In genomic region chr11:30818721-30819120, GRCh38 we compare ENCODE assay signal across 31 cellular contexts.
"Had no signal": no experiment of that assay in that cellular context is flagged by ENCODE, and none has a peak within 500 bp of the region (broad histone marks: within the 10 kb centered on the region; RNA-seq: fewer than 3 reads in every experiment).

No MANE protein-coding gene starts in this region.

- H3K4me1 ChIP-seq: foreskin keratinocyte had no signal

- ATAC-seq: activated CD4-positive, alpha-beta T cell treated with anti-CD3 and anti-CD28 coated beads for 36 hours; activated CD8-positive, alpha-beta memory T cell treated with anti-CD3 and anti-CD28 coated beads, Interleukin-2, amount 10 ng/mL, durations not matched to agents 7 days and 5 days; activated CD8-positive, alpha-beta T cell treated with anti-CD3 and anti-CD28 coated beads, Interleukin-2, amount 10 ng/mL, durations not matched to agents 7 days and 5 days; activated naive CD4-positive, alpha-beta T cell treated with anti-CD3 and anti-CD28 coated beads, Interleukin-2, amount 50 U/mL, for 72 hours; activated T-cell treated with anti-CD3 and anti-CD28 coated beads, Interleukin-2, amount 50 U/mL, for 72 hours; effector memory CD8-positive, alpha-beta T cell; foreskin keratinocyte; gastrocnemius medialis; T-helper 17 cell had no signal

- H3K27ac Mint-ChIP-seq: activated CD4-positive, alpha-beta memory T cell treated with anti-CD3 and anti-CD28 coated beads for 36 hours; activated CD4-positive, alpha-beta T cell treated with anti-CD3 and anti-CD28 coated beads for 36 hours; activated CD4-positive, alpha-beta T cell treated with anti-CD3 and anti-CD28 coated beads, Interleukin-2, amount 10 ng/mL, durations not matched to agents 24 days and 14 days; activated CD8-positive, alpha-beta memory T cell treated with anti-CD3 and anti-CD28 coated beads, Interleukin-2, amount 10 ng/mL, durations not matched to agents 7 days and 5 days; activated CD8-positive, alpha-beta T cell treated with anti-CD3 and anti-CD28 coated beads, Interleukin-2, amount 10 ng/mL, durations not matched to agents 7 days and 5 days; activated naive CD4-positive, alpha-beta T cell treated with anti-CD3 and anti-CD28 coated beads, Interleukin-2, amount 10 ng/mL, durations not matched to agents 7 days and 5 days; activated naive CD4-positive, alpha-beta T cell treated with anti-CD3 and anti-CD28 coated beads, Interleukin-2, amount 50 U/mL, for 72 hours; activated naive CD8-positive, alpha-beta T cell treated with anti-CD3 and anti-CD28 coated beads, Interleukin-2, amount 10 ng/mL, durations not matched to agents 7 days and 5 days; activated T-cell treated with anti-CD3 and anti-CD28 coated beads, Interleukin-2, amount 50 U/mL, for 72 hours; brain; effector memory CD8-positive, alpha-beta T cell; T-helper 17 cell; T-helper 2 cell treated with Interferon-gamma antibody and Interleukin-4, amounts not matched to agents 5 μg/mL and 100 μg/mL, for 36 hours had no signal

- H3K27ac ChIP-seq: esophagus muscularis mucosa, foreskin keratinocyte, gastrocnemius medialis, WERI-Rb-1 had no signal

- H3K27me3 Mint-ChIP-seq: activated CD4-positive, alpha-beta memory T cell treated with anti-CD3 and anti-CD28 coated beads for 36 hours; activated CD4-positive, alpha-beta T cell treated with anti-CD3 and anti-CD28 coated beads for 36 hours; activated CD4-positive, alpha-beta T cell treated with anti-CD3 and anti-CD28 coated beads, Interleukin-2, amount 10 ng/mL, durations not matched to agents 24 days and 14 days; activated CD8-positive, alpha-beta memory T cell treated with anti-CD3 and anti-CD28 coated beads, Interleukin-2, amount 10 ng/mL, durations not matched to agents 7 days and 5 days; activated naive CD4-positive, alpha-beta T cell treated with anti-CD3 and anti-CD28 coated beads, Interleukin-2, amount 10 ng/mL, durations not matched to agents 7 days and 5 days; central memory CD8-positive, alpha-beta T cell; effector memory CD8-positive, alpha-beta T cell; T-helper 17 cell had no signal

- H3K36me3 Mint-ChIP-seq: activated CD4-positive, alpha-beta memory T cell treated with anti-CD3 and anti-CD28 coated beads for 36 hours; activated CD8-positive, alpha-beta memory T cell treated with anti-CD3 and anti-CD28 coated beads, Interleukin-2, amount 10 ng/mL, durations not matched to agents 7 days and 5 days; activated naive CD4-positive, alpha-beta T cell treated with anti-CD3 and anti-CD28 coated beads, Interleukin-2, amount 10 ng/mL, durations not matched to agents 7 days and 5 days; activated naive CD4-positive, alpha-beta T cell treated with anti-CD3 and anti-CD28 coated beads, Interleukin-2, amount 50 U/mL, for 72 hours; activated naive CD8-positive, alpha-beta T cell treated with anti-CD3 and anti-CD28 coated beads, Interleukin-2, amount 10 ng/mL, durations not matched to agents 7 days and 5 days; brain had no signal

- H3K4me3 Mint-ChIP-seq: activated CD4-positive, alpha-beta memory T cell treated with anti-CD3 and anti-CD28 coated beads for 36 hours; activated CD4-positive, alpha-beta T cell treated with anti-CD3 and anti-CD28 coated beads for 36 hours; activated CD4-positive, alpha-beta T cell treated with anti-CD3 and anti-CD28 coated beads, Interleukin-2, amount 10 ng/mL, durations not matched to agents 24 days and 14 days; activated CD8-positive, alpha-beta memory T cell treated with anti-CD3 and anti-CD28 coated beads, Interleukin-2, amount 10 ng/mL, durations not matched to agents 7 days and 5 days; activated CD8-positive, alpha-beta T cell treated with anti-CD3 and anti-CD28 coated beads, Interleukin-2, amount 10 ng/mL, durations not matched to agents 7 days and 5 days; activated naive CD4-positive, alpha-beta T cell treated with anti-CD3 and anti-CD28 coated beads, Interleukin-2, amount 10 ng/mL, durations not matched to agents 7 days and 5 days; activated naive CD8-positive, alpha-beta T cell treated with anti-CD3 and anti-CD28 coated beads, Interleukin-2, amount 10 ng/mL, durations not matched to agents 7 days and 5 days; activated T-cell treated with anti-CD3 and anti-CD28 coated beads, Interleukin-2, amount 50 U/mL, for 72 hours; brain; central memory CD8-positive, alpha-beta T cell; effector memory CD8-positive, alpha-beta T cell; T-helper 17 cell; T-helper 2 cell treated with Interferon-gamma antibody and Interleukin-4, amounts not matched to agents 5 μg/mL and 100 μg/mL, for 36 hours had no signal

- H3K9me3 ChIP-seq: esophagus muscularis mucosa, gastrocnemius medialis had no signal

- H3K27me3 ChIP-seq: esophagus muscularis mucosa, foreskin keratinocyte, gastrocnemius medialis had no signal

- H3K4me3 ChIP-seq: esophagus muscularis mucosa, gastrocnemius medialis had no signal

- H3K4me1 Mint-ChIP-seq: activated CD4-positive, alpha-beta T cell treated with anti-CD3 and anti-CD28 coated beads for 36 hours; activated CD4-positive, alpha-beta T cell treated with anti-CD3 and anti-CD28 coated beads, Interleukin-2, amount 10 ng/mL, durations not matched to agents 24 days and 14 days; activated CD8-positive, alpha-beta memory T cell treated with anti-CD3 and anti-CD28 coated beads, Interleukin-2, amount 10 ng/mL, durations not matched to agents 7 days and 5 days; activated naive CD4-positive, alpha-beta T cell treated with anti-CD3 and anti-CD28 coated beads, Interleukin-2, amount 10 ng/mL, durations not matched to agents 7 days and 5 days; activated naive CD8-positive, alpha-beta T cell treated with anti-CD3 and anti-CD28 coated beads, Interleukin-2, amount 10 ng/mL, durations not matched to agents 7 days and 5 days; brain; central memory CD8-positive, alpha-beta T cell; T-helper 17 cell had no signal

- H3K36me3 ChIP-seq: esophagus muscularis mucosa, gastrocnemius medialis, WERI-Rb-1 had no signal

- DNase-seq: activated CD4-positive, alpha-beta memory T cell treated with anti-CD3 and anti-CD28 coated beads for 36 hours; activated CD4-positive, alpha-beta T cell treated with anti-CD3 and anti-CD28 coated beads for 36 hours; activated CD4-positive, alpha-beta T cell treated with anti-CD3 and anti-CD28 coated beads, Interleukin-2, amount 10 ng/mL, durations not matched to agents 24 days and 14 days; activated CD4-positive, CD25-positive, alpha-beta regulatory T cell; activated CD4-positive, CD25-positive, alpha-beta regulatory T cell treated with anti-CD3 and anti-CD28 coated beads, Interleukin-2, amount 50 U/mL, for 72 hours; activated CD8-positive, alpha-beta memory T cell treated with anti-CD3 and anti-CD28 coated beads, Interleukin-2, amount 10 ng/mL, durations not matched to agents 7 days and 5 days; activated CD8-positive, alpha-beta memory T cell treated with anti-CD3 and anti-CD28 coated beads, Interleukin-2, amount 50 U/mL, for 4 hours; activated CD8-positive, alpha-beta T cell treated with anti-CD3 and anti-CD28 coated beads, Interleukin-2, amount 10 ng/mL, durations not matched to agents 7 days and 5 days; activated gamma-delta T cell; activated naive CD4-positive, alpha-beta T cell; activated naive CD4-positive, alpha-beta T cell treated with anti-CD3 and anti-CD28 coated beads, Interleukin-2, amount 10 ng/mL, durations not matched to agents 7 days and 5 days; activated naive CD8-positive, alpha-beta T cell treated with anti-CD3 and anti-CD28 coated beads, Interleukin-2, amount 10 ng/mL, durations not matched to agents 7 days and 5 days; activated T-cell treated with anti-CD3 and anti-CD28 coated beads, Interleukin-2, amount 50 U/mL, for 1 hour; activated T-cell treated with anti-CD3 and anti-CD28 coated beads, Interleukin-2, amount 50 U/mL, for 72 hours; cortex of kidney; dermis blood vessel endothelial cell; effector CD4-positive, alpha-beta T cell; effector memory CD8-positive, alpha-beta T cell; erythroblast; foreskin keratinocyte; gastrocnemius medialis; glutamatergic neuron; T-helper 1 cell; T-helper 17 cell; T1000; WERI-Rb-1 had no signal

- H3K9me3 Mint-ChIP-seq: activated CD4-positive, alpha-beta memory T cell treated with anti-CD3 and anti-CD28 coated beads for 36 hours; activated CD4-positive, alpha-beta T cell treated with anti-CD3 and anti-CD28 coated beads, Interleukin-2, amount 10 ng/mL, durations not matched to agents 24 days and 14 days; activated naive CD4-positive, alpha-beta T cell treated with anti-CD3 and anti-CD28 coated beads, Interleukin-2, amount 10 ng/mL, durations not matched to agents 7 days and 5 days; activated naive CD8-positive, alpha-beta T cell treated with anti-CD3 and anti-CD28 coated beads, Interleukin-2, amount 10 ng/mL, durations not matched to agents 7 days and 5 days; brain; T-helper 2 cell treated with Interferon-gamma antibody and Interleukin-4, amounts not matched to agents 5 μg/mL and 100 μg/mL, for 36 hours had no signal
